Comparison of ENCODE assay signal across 9 cellular contexts in genomic region chr10:48306870-48307531, GRCh38. TPM values are rescaled to one million over a fixed set of nuclear protein-coding genes. Genes with fewer than 3 reads are reported as not detected.
DNase-seq lines count a peak whose midpoint lies in the region; ATAC-seq, FAIRE-seq and TF ChIP-seq lines count a peak whose summit lies in the region.
"Had no signal": no experiment of that assay in that cellular context is flagged by ENCODE, and none has a peak within 500 bp of the region (broad histone marks: within the 10 kb centered on the region; RNA-seq: fewer than 3 reads in every experiment).

No MANE protein-coding gene starts in this region.

- peak overlapping the region; percentile 79 to 89 (median 86) for H3K27ac Mint-ChIP-seq in immature natural killer cell

- ATAC-seq in GM19468 (IDR thresholded peaks at IDR 0.05; ENCODE audit: extremely low read depth, unreplicated experiment) (peak; percentile 8), body of pancreas (peak; percentile 62)

- H3K27ac ChIP-seq in body of pancreas, result peak overlapping the region; percentile 90 to 98 (median 94)

- no peaks in the 10 kb centered on the region for H3K36me3 ChIP-seq in body of pancreas (replicated peaks in 1 of 2; ENCODE audit: insufficient read depth in 1 of 2, low read depth in 2 of 2)

- H3K4me3 ChIP-seq in body of pancreas, result peak overlapping the region; percentile 60 to 70

- intact Hi-C loops in body of pancreas (cut with DNase I), result no loop called here

- TF ChIP-seq POLR2A in body of pancreas (IDR thresholded peaks at IDR 0.05), result no peak

- H3K36me3 Mint-ChIP-seq in immature natural killer cell, result no peaks in the 10 kb centered on the region

- H3K4me1 Mint-ChIP-seq in immature natural killer cell, result peaks cover 18 to 27% of the 10 kb centered on the region in 2 donors

- DNase-seq in D721Med (ENCODE audit: insufficient read length, low spot score), result peak; percentile 32
- DNase-seq in HK-2 (ENCODE audit: unreplicated experiment), result peak; percentile 64
- peak; percentile 68 for DNase-seq in T follicular helper cell (ENCODE audit: low read depth)
- DNase-seq in body of pancreas, result peak; percentile 57 to 68 (median 61)
- peak; percentile 77 to 83 (median 82) for DNase-seq in immature natural killer cell
- DNase-seq in stimulated activated CD4-positive, alpha-beta T cell treated with anti-CD3 and anti-CD28 coated beads, Interleukin-15, amount 100 ng/mL, for 1 hour (ENCODE audit: low read depth in 1 of 2, low spot score in 1 of 2), result peak; percentile 45 to 52
- DNase-seq in NCI-H510A treated with DMSO at 0.1 percent for 48 hours (lab: John Stamatoyannopoulos, UW), result no peak

- no peaks in the 10 kb centered on the region for H3K27me3 ChIP-seq in body of pancreas

- H3K9me3 Mint-ChIP-seq in immature natural killer cell, result no peaks in the 10 kb centered on the region

- no peak for FAIRE-seq in D721Med (lab: Jason Lieb, UNC)

- H3K27me3 Mint-ChIP-seq in immature natural killer cell (ENCODE audit: low read depth in 3 of 3), result peaks cover 0 to 8% (median 0%) of the 10 kb centered on the region in 3 donors

- H3K4me3 Mint-ChIP-seq in immature natural killer cell, result peak overlapping the region; percentile 85 to 91 (median 86)

- H3K9me3 ChIP-seq in body of pancreas, result no peaks in the 10 kb centered on the region

- no peak for TF ChIP-seq CTCF in D721Med (IDR thresholded peaks at IDR 0.05; ENCODE audit: insufficient read depth, missing control alignments)
- no peak for TF ChIP-seq CTCF in body of pancreas (IDR thresholded peaks at IDR 0.05)

- peaks cover 14% of the 10 kb centered on the region for H3K4me1 ChIP-seq in body of pancreas

- WGBS in body of pancreas, 2 donors, result 0% methylated on average over 14 to 44 of the region's 66 CpGs

RNA-seq across cellular contexts. Expression of gene MAPK8, which starts 0.5 kb away (rescaled TPM):
- total RNA-seq in body of pancreas, result 10 to 100 TPM; 16.1 to 22.7 TPM
- 10 to 100 TPM; 14.2 to 20.9 (median 19.5) TPM for polyA plus RNA-seq in immature natural killer cell

RNA-seq across cellular contexts. Expression of gene FRMPD2, which starts 32.5 kb away (rescaled TPM):
- not detected for total RNA-seq in body of pancreas
- not detected for polyA plus RNA-seq in immature natural killer cell
- total RNA-seq: pulmonary artery endothelial cell had no signal
